ENCODE assay signal across 15 cellular contexts in the genomic region with DNA sequence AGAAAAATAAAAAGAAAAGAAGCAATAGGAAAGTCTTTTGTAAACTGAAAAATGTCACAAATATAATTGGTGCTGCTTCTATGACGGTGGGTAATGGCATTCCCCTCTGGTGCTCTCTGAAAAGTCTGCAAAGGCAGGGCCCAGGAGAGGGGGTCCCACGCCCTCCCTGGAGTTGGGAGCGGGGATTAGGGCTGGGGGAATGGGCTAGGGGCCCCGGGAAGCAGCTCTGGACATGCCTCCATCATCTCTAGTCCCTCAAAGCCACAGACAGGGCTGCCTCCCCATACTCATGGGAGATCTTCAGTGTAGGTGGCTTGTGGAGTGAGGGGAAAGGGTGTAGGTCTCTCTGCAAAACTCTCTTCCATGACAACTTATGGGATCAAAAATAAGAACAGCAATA. TPM values are rescaled to one million over a fixed set of nuclear protein-coding genes. Genes with fewer than 3 reads are reported as not detected.
DNase-seq lines count a peak whose midpoint lies in the region; ATAC-seq and TF ChIP-seq lines count a peak whose summit lies in the region.
"Had no signal": no experiment of that assay in that cellular context is flagged by ENCODE, and none has a peak within 500 bp of the region (broad histone marks: within the 10 kb centered on the region; RNA-seq: fewer than 3 reads in every experiment).

No MANE protein-coding gene starts in this region.

- no peaks in the 10 kb centered on the region for H3K9me3 ChIP-seq in tibial artery
- H3K9me3 ChIP-seq: BLaER1 treated with 17β-estradiol and CSF1 and Interleukin-3, amounts not matched to agents 10 nM and 100 nM had no signal

- no peaks in the 10 kb centered on the region for H3K4me1 ChIP-seq in tibial artery
- H3K4me1 ChIP-seq: BLaER1 treated with 17β-estradiol and CSF1 and Interleukin-3, amounts not matched to agents 10 nM and 100 nM had no signal

- ATAC-seq in left ventricle myocardium superior (no peak), HG03460 (IDR thresholded peaks at IDR 0.05; ENCODE audit: unreplicated experiment) (no peak)

- DNase-seq in cardiac septum (ENCODE audit: low spot score) (peak; percentile 56), left ventricle myocardium superior (no peak), coronary artery (ENCODE audit: low spot score) (peak; percentile 52), mesenteric fat pad (ENCODE audit: low spot score) (peak; percentile 43), H4 (ENCODE audit: low spot score) (no peak), tibial artery (no peak)
- DNase-seq: ACHN; Calu3; CD4-positive, alpha-beta T cell; DMS 273 treated with DMSO at 0.1 percent for 48 hours had no signal

- intact Hi-C loops in cardiac septum (cut with DNase I) (no loop called here), left ventricle myocardium superior (cut with micrococcal nuclease) (no loop called here), tibial artery (cut with DNase I; ENCODE audit: low total_unique reads) (no loop called here)

- H3K27me3 ChIP-seq in tibial artery = peaks cover 0 to 46% of the 10 kb centered on the region in 2 donors
- H3K27me3 ChIP-seq: BLaER1 treated with 17β-estradiol and CSF1 and Interleukin-3, amounts not matched to agents 10 nM and 100 nM had no signal

- TF ChIP-seq CTCF in coronary artery (IDR thresholded peaks at IDR 0.05) (no peak), tibial artery (IDR thresholded peaks at IDR 0.05) (no peak)

- H3K4me3 ChIP-seq in coronary artery (no peak overlapping the region), tibial artery (no peak overlapping the region)
- H3K4me3 ChIP-seq: BLaER1 treated with 17β-estradiol and CSF1 and Interleukin-3, amounts not matched to agents 10 nM and 100 nM had no signal

- H3K27ac ChIP-seq in coronary artery = no peak overlapping the region
- no peak overlapping the region for H3K27ac ChIP-seq in tibial artery
- H3K27ac ChIP-seq: BLaER1 treated with 17β-estradiol and CSF1 and Interleukin-3, amounts not matched to agents 10 nM and 100 nM had no signal

- H3K36me3 ChIP-seq in tibial artery = no peaks in the 10 kb centered on the region
- H3K36me3 ChIP-seq: BLaER1 treated with 17β-estradiol and CSF1 and Interleukin-3, amounts not matched to agents 10 nM and 100 nM had no signal

RNA-seq across cellular contexts. Expression of a gene that starts 7.8 kb away (rescaled TPM):
- total RNA-seq in cardiac septum (2.0 TPM), left ventricle myocardium superior (not detected), mesenteric fat pad (5.7 TPM)
- not detected in 2 replicates for total RNA-seq in H4 (2014; rRNA removed; shearing (Covaris generic))
- total RNA-seq: A172; CD4-positive, alpha-beta T cell; Daoy; HT-29 had no signal

Comparison
In these comparisons a context has a peak if more than half of its experiments do, and no peak if none do; other contexts are left out.
1. DNase-seq: peak in cardiac septum (single experiment), coronary artery (single experiment) and mesenteric fat pad (single experiment); none in left ventricle myocardium superior (single experiment), H4 (single experiment) and tibial artery (0 of 2).